9 cellular contexts compared by ENCODE assay signal in genomic region chr12:122984612-122985358, GRCh38. TPM values are rescaled to one million over a fixed set of nuclear protein-coding genes. Genes with fewer than 3 reads are reported as not detected.
DNase-seq lines count a peak whose midpoint lies in the region; TF ChIP-seq lines count a peak whose summit lies in the region.
"Had no signal": no experiment of that assay in that cellular context is flagged by ENCODE, and none has a peak within 500 bp of the region (broad histone marks: within the 10 kb centered on the region; RNA-seq: fewer than 3 reads in every experiment).

No MANE protein-coding gene starts in this region.

- H2BK5ac ChIP-seq in H9 (ENCODE audit: insufficient read length, low read length), result no peak overlapping the region

- H2BK15ac ChIP-seq in H9 (ENCODE audit: low read depth, low read length), result no peak overlapping the region

- H3K4me1 ChIP-seq in H9 (ENCODE audit: insufficient read depth, low read length), result peaks cover 6% of the 10 kb centered on the region; the same call in 1 of the 2 replicates
- H3K4me1 ChIP-seq in adipocyte (ENCODE audit: control insufficient read depth, insufficient read depth, low read length), result peaks cover 40% of the 10 kb centered on the region
- H3K4me1 ChIP-seq in skeletal muscle tissue (ENCODE audit: control insufficient read depth in 3 of 3, insufficient read depth in 3 of 3, low read length in 3 of 3), result peaks cover 43 to 51% (median 48%) of the 10 kb centered on the region in 3 donors

- H3K9me3 ChIP-seq in H9 (ENCODE audit: control insufficient read depth, low read depth, low read length) (no peaks in the 10 kb centered on the region), adipocyte (ENCODE audit: control insufficient read depth, low read length) (no peaks in the 10 kb centered on the region), skeletal muscle tissue (ENCODE audit: control insufficient read depth in 3 of 3, low read length in 3 of 3) (no peaks in the 10 kb centered on the region)

- H4K8ac ChIP-seq in H9 (replicated peaks; ENCODE audit: insufficient read length, low read depth, low read length), result no peak overlapping the region

- no peak overlapping the region for H3K4ac ChIP-seq in H9 (ENCODE audit: low read depth, low read length)

- H3K79me1 ChIP-seq in H9 (ENCODE audit: insufficient read depth, low read depth, low read length, poor library complexity, severe bottlenecking), result no peaks in the 10 kb centered on the region

- H3K4me3 Mint-ChIP-seq in H9, result no peak overlapping the region
- H3K4me3 Mint-ChIP-seq in immature natural killer cell, result peak overlapping the region; percentile 41 to 58 (median 55)

- H3T11ph ChIP-seq in H9 (ENCODE audit: low read length), result no peak overlapping the region

- no CpG with 5 or more reads among the region's 34 CpGs for WGBS in H9 (ENCODE audit: extremely low coverage, insufficient read length, low lambda C conversion rate)

- H2AK5ac ChIP-seq in H9 (ENCODE audit: insufficient read length, low read length), result no peak overlapping the region

- no peak overlapping the region for H3K18ac ChIP-seq in H9 (ENCODE audit: insufficient read length, low read depth, low read length)

- H2BK20ac ChIP-seq in H9 (ENCODE audit: low read depth, low read length, poor library complexity, severe bottlenecking), result no peak overlapping the region

- no peak overlapping the region for H3K23ac ChIP-seq in H9 (ENCODE audit: insufficient read length, low read depth, low read length)

- no peak overlapping the region for H3K27ac ChIP-seq in H9 (ENCODE audit: insufficient read length, low read depth, low read length)
- peak overlapping the region; percentile 58 for H3K27ac ChIP-seq in skeletal muscle tissue (ENCODE audit: low read depth, low read length)

- peaks cover 10% of the 10 kb centered on the region for H3K23me2 ChIP-seq in H9 (ENCODE audit: insufficient read length, low read depth, low read length, poor library complexity, severe bottlenecking)

- H3K14ac ChIP-seq in H9 (ENCODE audit: insufficient read depth, low read length), result no peak overlapping the region

- no peak overlapping the region for H2BK120ac ChIP-seq in H9 (ENCODE audit: low read depth, low read length, poor library complexity, severe bottlenecking)

- H3K9me3 Mint-ChIP-seq in H9 (no peaks in the 10 kb centered on the region), immature natural killer cell (no peaks in the 10 kb centered on the region)

- DNase-seq in H9 (no peak), adipocyte (ENCODE audit: low read depth) (no peak), immature natural killer cell (no peak), islet precursor cell (no peak), NCI-H2107 treated with DMSO at 0.1 percent for 48 hours (lab: John Stamatoyannopoulos, UW; ENCODE audit: unreplicated experiment) (no peak), AG08396 (ENCODE audit: low spot score) (no peak)
- DNase-seq in stimulated activated CD4-positive, alpha-beta T cell treated with anti-CD3 and anti-CD28 coated beads, Interleukin-2, amount 100 ng/mL, for 24 hours, result no peak
- DNase-seq: NCI-H526 treated with DMSO at 0.1 percent for 48 hours had no signal

- H3K4me2 ChIP-seq in H9 (ENCODE audit: insufficient read depth, insufficient read length, low read length), result no peak overlapping the region

- no peaks in the 10 kb centered on the region for H3K27me3 Mint-ChIP-seq in H9 (ENCODE audit: low read depth)
- peaks cover 0 to 9% (median 3%) of the 10 kb centered on the region in 3 donors for H3K27me3 Mint-ChIP-seq in immature natural killer cell (ENCODE audit: low read depth in 3 of 3)

- H4K91ac ChIP-seq in H9 (ENCODE audit: insufficient read length, low read depth, low read length), result no peak overlapping the region

- no peak for TF ChIP-seq CTCF in H9 (conservative IDR thresholded peaks at IDR 0.05)

- no peaks in the 10 kb centered on the region for H3K79me2 ChIP-seq in H9 (ENCODE audit: insufficient read depth, low read length)

- H3K36me3 ChIP-seq in adipocyte (ENCODE audit: control insufficient read depth, insufficient read depth, low read length, severe bottlenecking) (peaks cover 12% of the 10 kb centered on the region), skeletal muscle tissue (ENCODE audit: control insufficient read depth in 3 of 3, insufficient read depth in 3 of 3, low read length in 3 of 3) (peaks cover 30 to 41% (median 38%) of the 10 kb centered on the region in 3 donors)

- H3K4me3 ChIP-seq in adipocyte (ENCODE audit: low read length) (peak overlapping the region; percentile 56), skeletal muscle tissue (ENCODE audit: low read length in 3 of 3) (peak overlapping the region in 2 of 3 donors; percentile 35 to 56)

- no peak overlapping the region for H4K5ac ChIP-seq in H9 (ENCODE audit: insufficient read length, low read depth, low read length)

- no peak overlapping the region for H3K56ac ChIP-seq in H9 (ENCODE audit: insufficient read length, low read depth, low read length)

- no peaks in the 10 kb centered on the region for H4K20me1 ChIP-seq in H9 (ENCODE audit: control insufficient read depth, insufficient read depth, insufficient read length)

- H3K36me3 Mint-ChIP-seq in H9 (ENCODE audit: insufficient read depth in 1 of 3, low read depth in 3 of 3) (peaks cover 0 to 15% (median 8%) of the 10 kb centered on the region in 3 experiments; a peak in 3 of 7 replicates), immature natural killer cell (peaks cover 0 to 11% (median 5%) of the 10 kb centered on the region in 3 donors)

- H3K9ac ChIP-seq in H9 (ENCODE audit: extremely low read depth, insufficient read length, low read length) (no peak overlapping the region), adipocyte (ENCODE audit: low read length) (peak overlapping the region; percentile 76), skeletal muscle tissue (ENCODE audit: low read depth in 1 of 3, low read length in 3 of 3) (peak overlapping the region in 2 of 3 donors; percentile 48 to 62)

- H3K27ac Mint-ChIP-seq in H9 (peak overlapping the region in 2 of 3 experiments; percentile 7 to 92; a peak in 3 of 7 replicates), immature natural killer cell (peak overlapping the region; percentile 76 to 86 (median 82))

- H3K4me1 Mint-ChIP-seq in H9 (peaks cover 8 to 28% of the 10 kb centered on the region in 2 experiments), immature natural killer cell (peaks cover 42 to 49% of the 10 kb centered on the region in 2 donors)

- no peak overlapping the region for H2BK12ac ChIP-seq in H9 (ENCODE audit: insufficient read length, low read depth, low read length)

- H2AFZ ChIP-seq in H9 (ENCODE audit: low read length), result no peak overlapping the region

- H3K27me3 ChIP-seq in H9 (ENCODE audit: insufficient read depth, low read length), result no peaks in the 10 kb centered on the region
- no peaks in the 10 kb centered on the region for H3K27me3 ChIP-seq in adipocyte (replicated peaks; ENCODE audit: control insufficient read depth, insufficient read depth, low read length)
- H3K27me3 ChIP-seq in skeletal muscle tissue (ENCODE audit: control insufficient read depth in 3 of 3, insufficient read depth in 3 of 3, low read length in 3 of 3), result no peaks in the 10 kb centered on the region

RNA-seq across cellular contexts. Expression of gene ARL6IP4, which starts 4.3 kb away (rescaled TPM):
- total RNA-seq in H9 (2021) (124 and 132 TPM in 2 replicates), skeletal muscle tissue (93.4 TPM)
- polyA plus RNA-seq in immature natural killer cell, result 100 to 1,000 TPM; 131 to 327 (median 245) TPM

RNA-seq across cellular contexts. Expression of gene OGFOD2, which starts 9.7 kb away (rescaled TPM):
- total RNA-seq in H9 (2021) (14.1 and 14.7 TPM in 2 replicates), skeletal muscle tissue (4.2 TPM)
- polyA plus RNA-seq in immature natural killer cell, result 10 to 100 TPM; 14.4 to 16.6 (median 16.3) TPM

RNA-seq across cellular contexts. Expression of gene ABCB9, which starts 18.5 kb away (rescaled TPM):
- total RNA-seq in H9 (2021) (3.3 and 4.6 TPM in 2 replicates), skeletal muscle tissue (2.6 TPM)
- polyA plus RNA-seq in immature natural killer cell, result under 1 TPM in 2 of 3 donors, not detected in 1; 0.31 to 0.44 TPM

Comparison
In these comparisons a context has a peak if more than half of its experiments do, and no peak if none do; other contexts are left out.
1. H3K4me3 Mint-ChIP-seq: peak in immature natural killer cell (5 of 5); none in H9 (0 of 2).